In the genomic region with DNA sequence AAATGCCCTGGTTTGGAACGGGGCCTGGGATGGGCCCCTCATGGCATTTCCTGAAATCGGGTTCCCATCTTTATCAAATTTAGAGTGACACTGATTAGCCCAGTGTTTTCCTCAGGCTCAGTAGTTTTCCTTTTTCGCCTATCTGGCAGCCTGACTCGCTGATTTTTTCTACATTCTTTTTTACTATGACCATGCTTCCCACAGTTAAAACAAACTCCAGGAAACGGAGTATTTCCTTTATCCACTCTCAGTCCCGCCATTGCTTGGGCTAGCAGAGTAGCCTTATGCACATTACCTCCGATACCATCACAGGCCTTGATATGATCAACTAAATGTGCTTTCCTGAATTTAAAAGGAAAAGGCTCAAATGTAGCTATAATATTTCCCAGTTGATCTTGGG, we compare ENCODE assay signal across 8 cellular contexts. TPM values are rescaled to one million over a fixed set of nuclear protein-coding genes. Genes with fewer than 3 reads are reported as not detected.
"Had no signal": no experiment of that assay in that cellular context is flagged by ENCODE, and none has a peak within 500 bp of the region (broad histone marks: within the 10 kb centered on the region; RNA-seq: fewer than 3 reads in every experiment).

No MANE protein-coding gene starts in this region.

- ATAC-seq: HepG2, K562 had no signal

- H3K4me3 ChIP-seq: K562 had no signal

- FAIRE-seq: HepG2, HTR-8/SVneo, K562 had no signal

- DNase-seq: IMR-90 had no signal

- H3K27ac ChIP-seq: HL-60 had no signal

RNA-seq across cellular contexts. Expression of a gene that starts 5.5 kb away (rescaled TPM):
- total RNA-seq: HepG2, HT-29, HT1080, IMR-90, K562 had no signal
- polyA plus RNA-seq: IgD-negative memory B cell, IMR-90, K562 had no signal

RNA-seq across cellular contexts. Expression of a gene that starts 36.8 kb away (rescaled TPM):
- total RNA-seq: HepG2, HT-29, HT1080, IMR-90, K562 had no signal
- polyA plus RNA-seq: HepG2, IgD-negative memory B cell, IMR-90 had no signal

RNA-seq across cellular contexts. Expression of a gene that starts 37.4 kb away (rescaled TPM):
- total RNA-seq: HepG2, HT-29, HT1080, IMR-90, K562 had no signal
- polyA plus RNA-seq: HepG2, IgD-negative memory B cell, IMR-90, K562 had no signal

RNA-seq across cellular contexts. Expression of a gene that starts 41.5 kb away (rescaled TPM):
- total RNA-seq: HepG2, HT-29, HT1080, IMR-90, K562 had no signal
- polyA plus RNA-seq: HepG2, IMR-90, K562 had no signal

RNA-seq across cellular contexts. Expression of a gene that starts 54.9 kb away (rescaled TPM):
- total RNA-seq: HepG2, HT-29, HT1080, IMR-90, K562 had no signal
- polyA plus RNA-seq: HepG2, IgD-negative memory B cell, IMR-90, K562 had no signal
